ENCODE assay signal across 22 cellular contexts in genomic region chr18:67935638-67936037, GRCh38.
DNase-seq lines count a peak whose midpoint lies in the region; ATAC-seq, FAIRE-seq and TF ChIP-seq lines count a peak whose summit lies in the region.
"Had no signal": no experiment of that assay in that cellular context is flagged by ENCODE, and none has a peak within 500 bp of the region (broad histone marks: within the 10 kb centered on the region; RNA-seq: fewer than 3 reads in every experiment).

No MANE protein-coding gene starts in this region.

- peaks cover 2% of the 10 kb centered on the region for H3K27me3 Mint-ChIP-seq in activated CD4-positive, alpha-beta memory T cell treated with anti-CD3 and anti-CD28 coated beads for 36 hours
- H3K27me3 Mint-ChIP-seq in activated CD4-positive, alpha-beta memory T cell treated with anti-CD3 and anti-CD28 coated beads, Interleukin-2, amount 10 ng/mL, durations not matched to agents 7 days and 5 days = peaks cover 2% of the 10 kb centered on the region
- H3K27me3 Mint-ChIP-seq: CD4-positive, alpha-beta T cell had no signal

- WGBS in small intestine, 3 donors = 80 to 85% (median 82%) methylated on average over 3 of the region's 3 CpGs

- no peak overlapping the region for H3K27ac Mint-ChIP-seq in activated CD4-positive, alpha-beta memory T cell treated with anti-CD3 and anti-CD28 coated beads for 36 hours
- H3K27ac Mint-ChIP-seq in activated CD4-positive, alpha-beta memory T cell treated with anti-CD3 and anti-CD28 coated beads, Interleukin-2, amount 10 ng/mL, durations not matched to agents 7 days and 5 days = no peak overlapping the region
- H3K27ac Mint-ChIP-seq: CD4-positive, alpha-beta T cell; GM23338 had no signal

- POLR2A ChIA-PET in activated CD4-positive, alpha-beta memory T cell treated with anti-CD3 and anti-CD28 coated beads for 36 hours (lab: Charles Lee) = no interaction called here
- POLR2A ChIA-PET in activated CD4-positive, alpha-beta memory T cell treated with anti-CD3 and anti-CD28 coated beads, Interleukin-2, amount 10 ng/mL, durations not matched to agents 7 days and 5 days (lab: Charles Lee) = no interaction called here

- TF ChIP-seq CTCF in OCI-LY3 (IDR thresholded peaks at IDR 0.05; ENCODE audit: low read depth, low read length) = no peak

- H3K4me3 Mint-ChIP-seq in activated CD4-positive, alpha-beta memory T cell treated with anti-CD3 and anti-CD28 coated beads for 36 hours = no peak overlapping the region
- no peak overlapping the region for H3K4me3 Mint-ChIP-seq in activated CD4-positive, alpha-beta memory T cell treated with anti-CD3 and anti-CD28 coated beads, Interleukin-2, amount 10 ng/mL, durations not matched to agents 7 days and 5 days
- H3K4me3 Mint-ChIP-seq: CD4-positive, alpha-beta T cell; GM23338 had no signal

- FAIRE-seq in small intestine (lab: Jason Lieb, UNC) = no peak
- FAIRE-seq: GM18507, GM19239, HepG2 had no signal

- H3K9ac ChIP-seq in OCI-LY3 (ENCODE audit: low read length) = no peak overlapping the region
- H3K9ac ChIP-seq: KMS-11 had no signal

- peaks cover 2% of the 10 kb centered on the region for H3K9me3 Mint-ChIP-seq in activated CD4-positive, alpha-beta memory T cell treated with anti-CD3 and anti-CD28 coated beads for 36 hours
- no peaks in the 10 kb centered on the region for H3K9me3 Mint-ChIP-seq in activated CD4-positive, alpha-beta memory T cell treated with anti-CD3 and anti-CD28 coated beads, Interleukin-2, amount 10 ng/mL, durations not matched to agents 7 days and 5 days

- no peaks in the 10 kb centered on the region for H3K4me1 Mint-ChIP-seq in activated CD4-positive, alpha-beta memory T cell treated with anti-CD3 and anti-CD28 coated beads for 36 hours (ENCODE audit: low read depth)
- no peaks in the 10 kb centered on the region for H3K4me1 Mint-ChIP-seq in activated CD4-positive, alpha-beta memory T cell treated with anti-CD3 and anti-CD28 coated beads, Interleukin-2, amount 10 ng/mL, durations not matched to agents 7 days and 5 days
- H3K4me1 Mint-ChIP-seq: GM23338 had no signal

- CTCF ChIA-PET in activated CD4-positive, alpha-beta memory T cell treated with anti-CD3 and anti-CD28 coated beads for 36 hours (lab: Charles Lee) = no interaction called here
- CTCF ChIA-PET in activated CD4-positive, alpha-beta memory T cell treated with anti-CD3 and anti-CD28 coated beads, Interleukin-2, amount 10 ng/mL, durations not matched to agents 7 days and 5 days (lab: Charles Lee) = no interaction called here

- no peak overlapping the region for H3K27ac ChIP-seq in OCI-LY3 (ENCODE audit: low read length)
- no peak overlapping the region for H3K27ac ChIP-seq in small intestine (ENCODE audit: low read depth in 1 of 2, low read length in 1 of 2)
- H3K27ac ChIP-seq: KMS-11 had no signal

- H3K27me3 ChIP-seq in OCI-LY3 (ENCODE audit: low read depth, low read length) (peaks cover 11% of the 10 kb centered on the region; the same call in 1 of the 2 replicates), small intestine (ENCODE audit: control insufficient read depth in 2 of 2, insufficient read depth in 2 of 2, low read length in 2 of 2) (no peaks in the 10 kb centered on the region)
- H3K27me3 ChIP-seq: BE2C had no signal

- intact Hi-C loops in activated CD4-positive, alpha-beta memory T cell treated with anti-CD3 and anti-CD28 coated beads for 36 hours (cut with micrococcal nuclease) = no loop called here

- H3K79me2 ChIP-seq in OCI-LY3 (ENCODE audit: low read length) = no peaks in the 10 kb centered on the region

- H3K9me3 ChIP-seq in OCI-LY3 (ENCODE audit: insufficient read depth, low read length) (no peaks in the 10 kb centered on the region), small intestine (ENCODE audit: control insufficient read depth, low read depth) (no peaks in the 10 kb centered on the region)
- H3K9me3 ChIP-seq: BE2C had no signal

- H3K36me3 Mint-ChIP-seq in activated CD4-positive, alpha-beta memory T cell treated with anti-CD3 and anti-CD28 coated beads for 36 hours = no peaks in the 10 kb centered on the region
- no peaks in the 10 kb centered on the region for H3K36me3 Mint-ChIP-seq in activated CD4-positive, alpha-beta memory T cell treated with anti-CD3 and anti-CD28 coated beads, Interleukin-2, amount 10 ng/mL, durations not matched to agents 7 days and 5 days (ENCODE audit: low read depth)

- H3K4me2 ChIP-seq in OCI-LY3 (ENCODE audit: low read length) = peak overlapping the region; percentile 36
- H3K4me2 ChIP-seq: GM23338, KMS-11 had no signal

- H3K4me1 ChIP-seq in OCI-LY3 (ENCODE audit: low read length) = peaks cover 45% of the 10 kb centered on the region
- no peaks in the 10 kb centered on the region for H3K4me1 ChIP-seq in small intestine (ENCODE audit: control insufficient read depth in 2 of 2, insufficient read depth in 1 of 2, low read depth in 1 of 2, low read length in 1 of 2)
- H3K4me1 ChIP-seq: BE2C had no signal

- DNase-seq in activated CD4-positive, alpha-beta memory T cell treated with anti-CD3 and anti-CD28 coated beads for 36 hours = peak; percentile 10
- no peak for DNase-seq in activated CD4-positive, alpha-beta memory T cell treated with anti-CD3 and anti-CD28 coated beads, Interleukin-2, amount 10 ng/mL, durations not matched to agents 7 days and 5 days
- DNase-seq in small intestine (no peak), NCI-H1436 treated with DMSO at 0.1 percent for 48 hours (lab: John Stamatoyannopoulos, UW) (no peak), globus pallidus (ENCODE audit: low spot score) (no peak)
- DNase-seq: 8988T; BE2C; CD4-positive, alpha-beta T cell; NCI-H1048; NCI-H2081 treated with DMSO at 0.1 percent for 48 hours; NCI-H510A; NCI-H82 had no signal

- peak; percentile 59 for ATAC-seq in GM21529 (IDR thresholded peaks at IDR 0.05; ENCODE audit: unreplicated experiment)
- peak; percentile 70 for ATAC-seq in HG03039 (IDR thresholded peaks at IDR 0.05; ENCODE audit: unreplicated experiment)
- ATAC-seq: GM23338, HCT116, HepG2, Panc1 had no signal

- H3K36me3 ChIP-seq in OCI-LY3 (replicated peaks; ENCODE audit: low read depth, low read length) (no peaks in the 10 kb centered on the region), small intestine (ENCODE audit: control insufficient read depth in 2 of 2, insufficient read depth in 2 of 2, low read length in 2 of 2) (no peaks in the 10 kb centered on the region)
- H3K36me3 ChIP-seq: BE2C had no signal

- H4K20me1 ChIP-seq in OCI-LY3 (ENCODE audit: insufficient read depth, low read length) = no peaks in the 10 kb centered on the region

- H3K4me3 ChIP-seq in OCI-LY3 (ENCODE audit: low read length) (no peak overlapping the region), small intestine (ENCODE audit: low read depth in 1 of 2, low read length in 2 of 2) (no peak overlapping the region)
- H3K4me3 ChIP-seq: GM23338 had no signal

- no peak overlapping the region for H2AFZ ChIP-seq in OCI-LY3 (ENCODE audit: low read depth, low read length)
